Comparison of ENCODE assay signal across 14 cellular contexts in genomic region chr3:176916777-176917176, GRCh38.
A peak's percentile ranks its signal among the peaks of the same experiment; 100 is the strongest.
DNase-seq lines count a peak whose midpoint lies in the region; ATAC-seq and TF ChIP-seq lines count a peak whose summit lies in the region.
"Had no signal": no experiment of that assay in that cellular context is flagged by ENCODE, and none has a peak within 500 bp of the region (broad histone marks: within the 10 kb centered on the region; RNA-seq: fewer than 3 reads in every experiment).

No MANE protein-coding gene starts in this region.

- no peaks in the 10 kb centered on the region for H3K4me1 Mint-ChIP-seq in activated CD4-positive, alpha-beta T cell treated with anti-CD3 and anti-CD28 coated beads, Interleukin-2, amount 10 ng/mL, durations not matched to agents 24 days and 14 days
- H3K4me1 Mint-ChIP-seq: activated CD4-positive, alpha-beta T cell treated with anti-CD3 and anti-CD28 coated beads for 36 hours had no signal

- POLR2A ChIA-PET in RWPE1 (lab: Yijun Ruan, JAX; ENCODE audit: low non-redundant PET) = no interaction called here

- H3K27ac Mint-ChIP-seq in activated CD4-positive, alpha-beta T cell treated with anti-CD3 and anti-CD28 coated beads, Interleukin-2, amount 10 ng/mL, durations not matched to agents 24 days and 14 days = no peak overlapping the region
- H3K27ac Mint-ChIP-seq: activated CD4-positive, alpha-beta T cell treated with anti-CD3 and anti-CD28 coated beads for 36 hours had no signal

- DNase-seq in COR-L47 (lab: John Stamatoyannopoulos, UW) (peak; percentile 54), NCI-H1105 (lab: John Stamatoyannopoulos, UW) (peak; percentile 89), RWPE1 (ENCODE audit: low spot score) (peak; percentile 58), kidney tubule cell (ENCODE audit: low spot score) (peak; percentile 41), NCI-H128 (lab: John Stamatoyannopoulos, UW; ENCODE audit: unreplicated experiment) (no peak)
- no peak for DNase-seq in activated CD4-positive, alpha-beta T cell treated with anti-CD3 and anti-CD28 coated beads, Interleukin-2, amount 10 ng/mL, durations not matched to agents 24 days and 14 days
- DNase-seq: ACHN; activated CD4-positive, alpha-beta T cell treated with anti-CD3 and anti-CD28 coated beads for 36 hours; activated T-cell treated with anti-CD3 and anti-CD28 coated beads, Interleukin-2, amount 50 U/mL, for 48 hours; dermis blood vessel endothelial cell; foreskin fibroblast had no signal

- H3K36me3 Mint-ChIP-seq in activated CD4-positive, alpha-beta T cell treated with anti-CD3 and anti-CD28 coated beads, Interleukin-2, amount 10 ng/mL, durations not matched to agents 24 days and 14 days (ENCODE audit: low read depth) = no peaks in the 10 kb centered on the region

- H3K27ac ChIP-seq in RWPE1 = no peak overlapping the region
- H3K27ac ChIP-seq: prostate gland had no signal

- ATAC-seq in HG03354 (IDR thresholded peaks at IDR 0.05; ENCODE audit: poor library complexity, severe bottlenecking, unreplicated experiment) = no peak
- no peak for ATAC-seq in GM21723 (IDR thresholded peaks at IDR 0.05; ENCODE audit: unreplicated experiment)
- ATAC-seq: activated CD4-positive, alpha-beta T cell treated with anti-CD3 and anti-CD28 coated beads for 36 hours had no signal

- H3K9me3 Mint-ChIP-seq in activated CD4-positive, alpha-beta T cell treated with anti-CD3 and anti-CD28 coated beads, Interleukin-2, amount 10 ng/mL, durations not matched to agents 24 days and 14 days = no peaks in the 10 kb centered on the region

- no peaks in the 10 kb centered on the region for H3K27me3 Mint-ChIP-seq in activated CD4-positive, alpha-beta T cell treated with anti-CD3 and anti-CD28 coated beads, Interleukin-2, amount 10 ng/mL, durations not matched to agents 24 days and 14 days
- H3K27me3 Mint-ChIP-seq: activated CD4-positive, alpha-beta T cell treated with anti-CD3 and anti-CD28 coated beads for 36 hours had no signal

- CTCF ChIA-PET in RWPE1 (lab: Yijun Ruan, JAX) = no interaction called here

- TF ChIP-seq CTCF in RWPE1 (conservative IDR thresholded peaks at IDR 0.05; ENCODE audit: low read depth) = no peak

- H3K4me3 Mint-ChIP-seq in activated CD4-positive, alpha-beta T cell treated with anti-CD3 and anti-CD28 coated beads, Interleukin-2, amount 10 ng/mL, durations not matched to agents 24 days and 14 days = no peak overlapping the region
- H3K4me3 Mint-ChIP-seq: activated CD4-positive, alpha-beta T cell treated with anti-CD3 and anti-CD28 coated beads for 36 hours had no signal

- intact Hi-C loops in activated CD4-positive, alpha-beta T cell treated with anti-CD3 and anti-CD28 coated beads, Interleukin-2, amount 10 ng/mL, durations not matched to agents 24 days and 14 days (cut with micrococcal nuclease) = no loop called here

Comparison
In these comparisons a context has a peak if more than half of its experiments do, and no peak if none do; other contexts are left out.
1. DNase-seq: peak in COR-L47 (single experiment), NCI-H1105 (single experiment), RWPE1 (single experiment) and kidney tubule cell (single experiment); none in activated CD4-positive, alpha-beta T cell treated with anti-CD3 and anti-CD28 coated beads, Interleukin-2, amount 10 ng/mL, durations not matched to agents 24 days and 14 days (single experiment) and NCI-H128 (single experiment).